ENCODE assay signal across 1 cellular context in the genomic region with DNA sequence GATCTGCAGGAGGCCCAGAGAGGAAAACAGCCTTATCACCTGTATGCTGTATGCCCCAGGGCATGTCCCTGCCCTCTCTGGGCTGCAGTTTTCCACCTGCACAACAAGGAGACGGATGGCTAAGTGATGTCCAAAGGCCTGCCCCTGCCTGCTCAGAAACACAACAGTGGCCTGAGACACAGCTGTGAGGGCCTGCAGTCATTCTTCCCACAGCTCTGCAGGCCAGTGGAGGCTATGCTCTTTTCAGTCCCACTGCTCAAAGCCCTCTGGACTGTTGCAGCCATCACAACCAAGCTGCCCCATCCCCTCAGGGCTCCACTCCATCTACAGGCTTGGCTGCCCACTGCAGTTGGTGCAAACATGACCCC.
A peak's percentile ranks its signal among the peaks of the same experiment; 100 is the strongest.
TF ChIP-seq lines count a peak whose summit lies in the region.

No MANE protein-coding gene starts in this region.

TF ChIP-seq in K562, 482 proteins besides CTCF, POLR2A, EP300 and RAD21:
- TF ChIP-seq, protein P1, sequence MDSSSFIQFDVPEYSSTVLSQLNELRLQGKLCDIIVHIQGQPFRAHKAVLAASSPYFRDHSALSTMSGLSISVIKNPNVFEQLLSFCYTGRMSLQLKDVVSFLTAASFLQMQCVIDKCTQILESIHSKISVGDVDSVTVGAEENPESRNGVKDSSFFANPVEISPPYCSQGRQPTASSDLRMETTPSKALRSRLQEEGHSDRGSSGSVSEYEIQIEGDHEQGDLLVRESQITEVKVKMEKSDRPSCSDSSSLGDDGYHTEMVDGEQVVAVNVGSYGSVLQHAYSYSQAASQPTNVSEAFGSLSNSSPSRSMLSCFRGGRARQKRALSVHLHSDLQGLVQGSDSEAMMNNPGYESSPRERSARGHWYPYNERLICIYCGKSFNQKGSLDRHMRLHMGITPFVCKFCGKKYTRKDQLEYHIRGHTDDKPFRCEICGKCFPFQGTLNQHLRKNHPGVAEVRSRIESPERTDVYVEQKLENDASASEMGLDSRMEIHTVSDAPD (CRISPR knock-in tag; IDR thresholded peaks at IDR 0.05) = no peak
- TF ChIP-seq ZC3H11A (IDR thresholded peaks at IDR 0.05; ENCODE audit: low read depth, low read length) = no peak
- TF ChIP-seq, protein P2, sequence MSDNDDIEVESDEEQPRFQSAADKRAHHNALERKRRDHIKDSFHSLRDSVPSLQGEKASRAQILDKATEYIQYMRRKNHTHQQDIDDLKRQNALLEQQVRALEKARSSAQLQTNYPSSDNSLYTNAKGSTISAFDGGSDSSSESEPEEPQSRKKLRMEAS (CRISPR knock-in tag; IDR thresholded peaks at IDR 0.05) = no peak
- TF ChIP-seq ZNF584 (CRISPR knock-in tag; IDR thresholded peaks at IDR 0.05; ENCODE audit: low read depth) = no peak
- no peak for TF ChIP-seq ASH1L (IDR thresholded peaks at IDR 0.05; ENCODE audit: borderline replicate concordance, low read depth, partially characterized antibody)
- TF ChIP-seq, protein P3, sequence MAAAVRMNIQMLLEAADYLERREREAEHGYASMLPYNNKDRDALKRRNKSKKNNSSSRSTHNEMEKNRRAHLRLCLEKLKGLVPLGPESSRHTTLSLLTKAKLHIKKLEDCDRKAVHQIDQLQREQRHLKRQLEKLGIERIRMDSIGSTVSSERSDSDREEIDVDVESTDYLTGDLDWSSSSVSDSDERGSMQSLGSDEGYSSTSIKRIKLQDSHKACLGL (CRISPR knock-in tag; IDR thresholded peaks at IDR 0.05; ENCODE audit: borderline replicate concordance, poor library complexity, severe bottlenecking) = no peak
- TF ChIP-seq, protein P4, sequence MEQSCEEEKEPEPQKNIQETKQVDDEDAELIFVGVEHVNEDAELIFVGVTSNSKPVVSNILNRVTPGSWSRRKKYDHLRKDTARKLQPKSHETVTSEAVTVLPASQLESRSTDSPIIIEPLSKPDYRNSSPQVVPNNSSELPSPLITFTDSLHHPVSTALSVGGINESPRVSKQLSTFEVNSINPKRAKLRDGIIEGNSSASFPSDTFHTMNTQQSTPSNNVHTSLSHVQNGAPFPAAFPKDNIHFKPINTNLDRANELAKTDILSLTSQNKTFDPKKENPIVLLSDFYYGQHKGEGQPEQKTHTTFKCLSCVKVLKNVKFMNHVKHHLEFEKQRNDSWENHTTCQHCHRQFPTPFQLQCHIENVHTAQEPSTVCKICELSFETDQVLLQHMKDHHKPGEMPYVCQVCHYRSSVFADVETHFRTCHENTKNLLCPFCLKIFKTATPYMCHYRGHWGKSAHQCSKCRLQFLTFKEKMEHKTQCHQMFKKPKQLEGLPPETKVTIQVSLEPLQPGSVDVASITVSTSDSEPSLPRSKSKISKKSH (CRISPR knock-in tag; IDR thresholded peaks at IDR 0.05) = no peak
- TF ChIP-seq FOSL1 (tag; conservative IDR thresholded peaks at IDR 0.05) = 0 out of 2 replicates have a peak, but pooled peaks have one; percentile 5
- TF ChIP-seq TAF9B (IDR thresholded peaks at IDR 0.05; ENCODE audit: partially characterized antibody) = no peak
- TF ChIP-seq RBM39 (optimal IDR thresholded peaks at IDR 0.05; ENCODE audit: low read depth, low read length) = no peak
- no peak for TF ChIP-seq NCOA2 (IDR thresholded peaks at IDR 0.05; ENCODE audit: partially characterized antibody in 2 of 2)
- TF ChIP-seq, protein P5, sequence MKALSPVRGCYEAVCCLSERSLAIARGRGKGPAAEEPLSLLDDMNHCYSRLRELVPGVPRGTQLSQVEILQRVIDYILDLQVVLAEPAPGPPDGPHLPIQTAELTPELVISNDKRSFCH (CRISPR knock-in tag; IDR thresholded peaks at IDR 0.05) = no peak
- TF ChIP-seq, protein P5 (tag; IDR thresholded peaks at IDR 0.05) = no peak
- TF ChIP-seq, protein P6, sequence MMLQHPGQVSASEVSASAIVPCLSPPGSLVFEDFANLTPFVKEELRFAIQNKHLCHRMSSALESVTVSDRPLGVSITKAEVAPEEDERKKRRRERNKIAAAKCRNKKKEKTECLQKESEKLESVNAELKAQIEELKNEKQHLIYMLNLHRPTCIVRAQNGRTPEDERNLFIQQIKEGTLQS (IDR thresholded peaks at IDR 0.05) = 0 out of 2 replicates have a peak, but pooled peaks have one; percentile 0
- TF ChIP-seq, protein P6 (CRISPR knock-in tag; conservative IDR thresholded peaks at IDR 0.05) = no peak
- TF ChIP-seq ZFX (CRISPR knock-in tag; IDR thresholded peaks at IDR 0.05) = no peak
- TF ChIP-seq HMG20B (CRISPR knock-in tag; IDR thresholded peaks at IDR 0.05) = no peak
- no peak for TF ChIP-seq ZNF12 (CRISPR knock-in tag; IDR thresholded peaks at IDR 0.05)
- TF ChIP-seq STAT5B (CRISPR knock-in tag; IDR thresholded peaks at IDR 0.05) = no peak
- TF ChIP-seq, protein P7, sequence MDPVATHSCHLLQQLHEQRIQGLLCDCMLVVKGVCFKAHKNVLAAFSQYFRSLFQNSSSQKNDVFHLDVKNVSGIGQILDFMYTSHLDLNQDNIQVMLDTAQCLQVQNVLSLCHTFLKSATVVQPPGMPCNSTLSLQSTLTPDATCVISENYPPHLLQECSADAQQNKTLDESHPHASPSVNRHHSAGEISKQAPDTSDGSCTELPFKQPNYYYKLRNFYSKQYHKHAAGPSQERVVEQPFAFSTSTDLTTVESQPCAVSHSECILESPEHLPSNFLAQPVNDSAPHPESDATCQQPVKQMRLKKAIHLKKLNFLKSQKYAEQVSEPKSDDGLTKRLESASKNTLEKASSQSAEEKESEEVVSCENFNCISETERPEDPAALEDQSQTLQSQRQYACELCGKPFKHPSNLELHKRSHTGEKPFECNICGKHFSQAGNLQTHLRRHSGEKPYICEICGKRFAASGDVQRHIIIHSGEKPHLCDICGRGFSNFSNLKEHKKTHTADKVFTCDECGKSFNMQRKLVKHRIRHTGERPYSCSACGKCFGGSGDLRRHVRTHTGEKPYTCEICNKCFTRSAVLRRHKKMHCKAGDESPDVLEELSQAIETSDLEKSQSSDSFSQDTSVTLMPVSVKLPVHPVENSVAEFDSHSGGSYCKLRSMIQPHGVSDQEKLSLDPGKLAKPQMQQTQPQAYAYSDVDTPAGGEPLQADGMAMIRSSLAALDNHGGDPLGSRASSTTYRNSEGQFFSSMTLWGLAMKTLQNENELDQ (CRISPR knock-in tag; IDR thresholded peaks at IDR 0.05; ENCODE audit: borderline replicate concordance) = no peak
